ENCODE assay signal across 9 cellular contexts in genomic region chrX:72105436-72105835, GRCh38. TPM values are rescaled to one million over a fixed set of nuclear protein-coding genes. Genes with fewer than 3 reads are reported as not detected.
A peak's percentile ranks its signal among the peaks of the same experiment; 100 is the strongest.
DNase-seq lines count a peak whose midpoint lies in the region; ATAC-seq and TF ChIP-seq lines count a peak whose summit lies in the region.
"Had no signal": no experiment of that assay in that cellular context is flagged by ENCODE, and none has a peak within 500 bp of the region (broad histone marks: within the 10 kb centered on the region; RNA-seq: fewer than 3 reads in every experiment).

No MANE protein-coding gene starts in this region.

- H3K4me1 ChIP-seq in smooth muscle cell (ENCODE audit: low read depth) (no peaks in the 10 kb centered on the region), gastroesophageal sphincter (peaks cover 0 to 16% (median 0%) of the 10 kb centered on the region in 3 donors)

- H4K20me1 ChIP-seq in smooth muscle cell (ENCODE audit: low read depth) = no peaks in the 10 kb centered on the region

- ATAC-seq in GM19035 (IDR thresholded peaks at IDR 0.05; ENCODE audit: unreplicated experiment) (peak; percentile 64), HG02885 (IDR thresholded peaks at IDR 0.05; ENCODE audit: poor library complexity, unreplicated experiment) (peak; percentile 71), T-helper 17 cell (peak; percentile 79), gastroesophageal sphincter (no peak)
- peak; percentile 54 to 70 for ATAC-seq in natural killer cell treated with Interleukin-12 subunit alpha and Interleukin-12 subunit beta and Interleukin-15 and Interleukin-18, amount 100 ng/mL, for 72 hours

- H3K27ac ChIP-seq in smooth muscle cell (ENCODE audit: low read depth) (no peak overlapping the region), gastroesophageal sphincter (no peak overlapping the region)

- H3K36me3 ChIP-seq in smooth muscle cell (ENCODE audit: low read depth) = no peaks in the 10 kb centered on the region
- H3K36me3 ChIP-seq in gastroesophageal sphincter = no peaks in the 10 kb centered on the region

- no peak overlapping the region for H2AFZ ChIP-seq in smooth muscle cell (ENCODE audit: low read depth)

- no peak overlapping the region for H3K9ac ChIP-seq in smooth muscle cell (ENCODE audit: low read depth)

- no peaks in the 10 kb centered on the region for H3K27me3 ChIP-seq in smooth muscle cell (ENCODE audit: low read depth)
- no peaks in the 10 kb centered on the region for H3K27me3 ChIP-seq in gastroesophageal sphincter

- peaks cover 6% of the 10 kb centered on the region for H3K36me3 Mint-ChIP-seq in T-helper 17 cell (ENCODE audit: low read depth)
- no peaks in the 10 kb centered on the region for H3K36me3 Mint-ChIP-seq in natural killer cell treated with Interleukin-12 subunit alpha and Interleukin-12 subunit beta and Interleukin-15 and Interleukin-18, amount 100 ng/mL, for 72 hours

- no peaks in the 10 kb centered on the region for H3K27me3 Mint-ChIP-seq in T-helper 17 cell
- H3K27me3 Mint-ChIP-seq in natural killer cell treated with Interleukin-12 subunit alpha and Interleukin-12 subunit beta and Interleukin-15 and Interleukin-18, amount 100 ng/mL, for 72 hours = peaks cover 0 to 22% of the 10 kb centered on the region in 2 donors

- 80% methylated on average over 6 of the region's 6 CpGs for WGBS in smooth muscle cell (ENCODE audit: low lambda C conversion rate)
- 68% methylated on average over 6 of the region's 6 CpGs; no CpG with 5 or more reads in 1 of the 2 donors for WGBS in gastroesophageal sphincter (ENCODE audit: low coverage in 1 of 2), 2 donors

- no peak for TF ChIP-seq POLR2A in gastroesophageal sphincter (IDR thresholded peaks at IDR 0.05)

- H3K4me2 ChIP-seq in smooth muscle cell = no peak overlapping the region

- H3K79me2 ChIP-seq in smooth muscle cell (ENCODE audit: low read depth) = no peaks in the 10 kb centered on the region

- H3K4me3 Mint-ChIP-seq in T-helper 17 cell = peak overlapping the region; percentile 85
- H3K4me3 Mint-ChIP-seq in natural killer cell treated with Interleukin-12 subunit alpha and Interleukin-12 subunit beta and Interleukin-15 and Interleukin-18, amount 100 ng/mL, for 72 hours = peak overlapping the region; percentile 55

- DNase-seq in T-helper 17 cell (peak; percentile 20 to 60 (median 32)), smooth muscle cell (lab: John Stamatoyannopoulos, UW; ENCODE audit: unreplicated experiment) (no peak), G401 (ENCODE audit: low spot score) (no peak), NCI-H2107 treated with DMSO at 0.1 percent for 48 hours (lab: John Stamatoyannopoulos, UW; ENCODE audit: unreplicated experiment) (no peak)
- DNase-seq in natural killer cell treated with Interleukin-12 subunit alpha and Interleukin-12 subunit beta and Interleukin-15 and Interleukin-18, amount 100 ng/mL, for 72 hours (ENCODE audit: low spot score) = no peak
- DNase-seq: NCI-H1417 had no signal

- no peak for TF ChIP-seq EP300 in gastroesophageal sphincter (IDR thresholded peaks at IDR 0.05)

- no peaks in the 10 kb centered on the region for H3K9me3 Mint-ChIP-seq in natural killer cell treated with Interleukin-12 subunit alpha and Interleukin-12 subunit beta and Interleukin-15 and Interleukin-18, amount 100 ng/mL, for 72 hours

- in situ Hi-C loops in G401 (cut with HindIII; ENCODE audit: low sequenced_read_pairs) = no loop called here

- H3K4me3 ChIP-seq in smooth muscle cell (no peak overlapping the region), gastroesophageal sphincter (no peak overlapping the region)

- H3K4me1 Mint-ChIP-seq in T-helper 17 cell = peaks cover 40% of the 10 kb centered on the region
- peaks cover 50% of the 10 kb centered on the region in 2 donors for H3K4me1 Mint-ChIP-seq in natural killer cell treated with Interleukin-12 subunit alpha and Interleukin-12 subunit beta and Interleukin-15 and Interleukin-18, amount 100 ng/mL, for 72 hours (ENCODE audit: low read depth in 2 of 2)

- peak overlapping the region; percentile 99 for H3K27ac Mint-ChIP-seq in T-helper 17 cell
- H3K27ac Mint-ChIP-seq in natural killer cell treated with Interleukin-12 subunit alpha and Interleukin-12 subunit beta and Interleukin-15 and Interleukin-18, amount 100 ng/mL, for 72 hours = peak overlapping the region in 1 of 2 donors; percentile 46

- no peaks in the 10 kb centered on the region for H3F3A ChIP-seq in smooth muscle cell (ENCODE audit: low read depth)

- H3K9me3 ChIP-seq in T-helper 17 cell (ENCODE audit: control insufficient read depth, low read length, poor library complexity, severe bottlenecking) (no peaks in the 10 kb centered on the region), smooth muscle cell (replicated peaks; ENCODE audit: low read depth) (no peaks in the 10 kb centered on the region), gastroesophageal sphincter (no peaks in the 10 kb centered on the region)

- no peak for TF ChIP-seq CTCF in smooth muscle cell (IDR thresholded peaks at IDR 0.05; ENCODE audit: borderline replicate concordance, insufficient read depth, poor library complexity, severe bottlenecking)
- no peak for TF ChIP-seq CTCF in gastroesophageal sphincter (IDR thresholded peaks at IDR 0.05)

RNA-seq across cellular contexts. Expression of gene RTL5, which starts 26.3 kb away (rescaled TPM):
- 1 to 10 TPM; 2.6 to 2.7 TPM for total RNA-seq in T-helper 17 cell
- under 1 TPM; 0.33 to 0.75 TPM for total RNA-seq in natural killer cell treated with Interleukin-12 subunit alpha and Interleukin-12 subunit beta and Interleukin-15 and Interleukin-18, amount 100 ng/mL, for 72 hours
- 2.7 and 3.6 TPM in 2 replicates for total RNA-seq in smooth muscle cell
- 3.1 and 4.0 TPM in 2 replicates for polyA plus RNA-seq in smooth muscle cell
- 2.0 and 2.3 TPM in 2 replicates for total RNA-seq in G401 (2014; rRNA removed; shearing (Covaris generic))
- total RNA-seq in gastroesophageal sphincter = 10 to 100 TPM in 2 of 4 donors, 1 to 10 TPM in 2; 8.8 to 19.0 (median 9.9) TPM

Comparison
In these comparisons a context has a peak if more than half of its experiments do, and no peak if none do; other contexts are left out.
1. DNase-seq: peak in T-helper 17 cell (3 of 3); none in natural killer cell treated with Interleukin-12 subunit alpha and Interleukin-12 subunit beta and Interleukin-15 and Interleukin-18, amount 100 ng/mL, for 72 hours (single experiment), smooth muscle cell (single experiment), G401 (single experiment) and NCI-H2107 treated with DMSO at 0.1 percent for 48 hours (single experiment).